ENCODE assay signal across 7 cellular contexts in genomic region chr7:78179827-78180226, GRCh38.
"Had no signal": no experiment of that assay in that cellular context is flagged by ENCODE, and none has a peak within 500 bp of the region (broad histone marks: within the 10 kb centered on the region; RNA-seq: fewer than 3 reads in every experiment).

No MANE protein-coding gene starts in this region.

- H3K9ac ChIP-seq: KMS-11 had no signal

- H3K9me3 Mint-ChIP-seq: IgD-negative memory B cell had no signal

- H3K4me2 ChIP-seq: KMS-11 had no signal

- H3K36me3 Mint-ChIP-seq: IgD-negative memory B cell had no signal

- DNase-seq: Karpas-422, KBM-7, KG1 had no signal

- H3K27ac Mint-ChIP-seq: IgD-negative memory B cell had no signal

- H3K27ac ChIP-seq: HL-60, KMS-11 had no signal

- H3K4me1 Mint-ChIP-seq: IgD-negative memory B cell had no signal

- FAIRE-seq: HTR-8/SVneo had no signal
